31 cellular contexts compared by ENCODE assay signal in genomic region chr6:163662604-163663225, GRCh38.
"Had no signal": no experiment of that assay in that cellular context is flagged by ENCODE, and none has a peak within 500 bp of the region (broad histone marks: within the 10 kb centered on the region; RNA-seq: fewer than 3 reads in every experiment).

No MANE protein-coding gene starts in this region.

- H3K36me3 Mint-ChIP-seq: activated CD4-positive, alpha-beta memory T cell treated with anti-CD3 and anti-CD28 coated beads for 36 hours; activated naive CD4-positive, alpha-beta T cell treated with anti-CD3 and anti-CD28 coated beads, Interleukin-2, amount 50 U/mL, for 72 hours; activated naive CD8-positive, alpha-beta T cell treated with anti-CD3 and anti-CD28 coated beads for 36 hours; brain; WTC11 had no signal

- H3K9me3 Mint-ChIP-seq: activated CD4-positive, alpha-beta memory T cell treated with anti-CD3 and anti-CD28 coated beads for 36 hours; activated CD4-positive, alpha-beta T cell treated with anti-CD3 and anti-CD28 coated beads, Interleukin-2, amount 10 ng/mL, durations not matched to agents 24 days and 14 days; activated CD8-positive, alpha-beta T cell treated with anti-CD3 and anti-CD28 coated beads for 36 hours; activated naive CD4-positive, alpha-beta T cell treated with anti-CD3 and anti-CD28 coated beads for 36 hours; activated naive CD8-positive, alpha-beta T cell treated with anti-CD3 and anti-CD28 coated beads for 36 hours; activated T-cell treated with anti-CD3 and anti-CD28 coated beads, Interleukin-2, amount 50 U/mL, for 4 hours; activated T-helper 2 cell treated with anti-CD3 and anti-CD28 coated beads, Interferon-gamma antibody, Interleukin-2, Interleukin-4, amounts not matched to agents 10 μg/mL and 5 μg/mL and 100 μg/mL, durations not matched to agents 14 hours and 24 hours and 36 hours; central memory CD8-positive, alpha-beta T cell; T-helper 1 cell treated with Interleukin-12 subunit alpha and Interleukin-12 subunit beta and Interleukin-4 antibody, amounts not matched to agents 30 μg/mL and 1 μg/mL, for 36 hours; T-helper 2 cell treated with Interferon-gamma antibody and Interleukin-4, amounts not matched to agents 5 μg/mL and 100 μg/mL, for 36 hours; WTC11 had no signal

- DNase-seq: activated CD4-positive, alpha-beta memory T cell treated with anti-CD3 and anti-CD28 coated beads for 36 hours; activated CD4-positive, alpha-beta T cell treated with anti-CD3 and anti-CD28 coated beads for 4 hours; activated CD4-positive, alpha-beta T cell treated with anti-CD3 and anti-CD28 coated beads, Interleukin-2, amount 10 ng/mL, durations not matched to agents 24 days and 14 days; activated CD4-positive, alpha-beta T cell treated with anti-CD3 and anti-CD28 coated beads, Interleukin-2, amount 50 U/mL, for 1 hour; activated CD4-positive, alpha-beta T cell treated with anti-CD3 and anti-CD28 coated beads, Interleukin-2, amount 50 U/mL, for 4 hours; activated CD4-positive, CD25-positive, alpha-beta regulatory T cell; activated CD8-positive, alpha-beta memory T cell treated with anti-CD3 and anti-CD28 coated beads, Interleukin-2, amount 50 U/mL, for 4 hours; activated CD8-positive, alpha-beta T cell treated with anti-CD3 and anti-CD28 coated beads for 36 hours; activated effector memory CD4-positive, alpha-beta T cell treated with Interleukin-2 at 50 U/mL for 16 hours; activated gamma-delta T cell; activated naive CD4-positive, alpha-beta T cell treated with anti-CD3 and anti-CD28 coated beads for 36 hours; activated naive CD4-positive, alpha-beta T cell treated with anti-CD3 and anti-CD28 coated beads, Interleukin-2, amount 50 U/mL, for 16 hours; activated naive CD8-positive, alpha-beta T cell treated with anti-CD3 and anti-CD28 coated beads for 36 hours; activated T-cell treated with anti-CD3 and anti-CD28 coated beads for 4 hours; activated T-cell treated with anti-CD3 and anti-CD28 coated beads, Interleukin-2, amount 50 U/mL, for 1 hour; activated T-cell treated with anti-CD3 and anti-CD28 coated beads, Interleukin-2, amount 50 U/mL, for 4 hours; adrenal gland; amniotic stem cell; aorta; caudate nucleus; cerebellar nuclear complex; T-helper 1 cell; T-helper 2 cell; T-helper 9 cell had no signal

- H3K4me3 Mint-ChIP-seq: activated CD4-positive, alpha-beta memory T cell treated with anti-CD3 and anti-CD28 coated beads for 36 hours; activated CD4-positive, alpha-beta T cell treated with anti-CD3 and anti-CD28 coated beads, Interleukin-2, amount 10 ng/mL, durations not matched to agents 24 days and 14 days; activated CD8-positive, alpha-beta T cell treated with anti-CD3 and anti-CD28 coated beads for 36 hours; activated naive CD4-positive, alpha-beta T cell treated with anti-CD3 and anti-CD28 coated beads for 36 hours; activated naive CD8-positive, alpha-beta T cell treated with anti-CD3 and anti-CD28 coated beads for 36 hours; activated T-cell treated with anti-CD3 and anti-CD28 coated beads, Interleukin-2, amount 50 U/mL, for 4 hours; brain; central memory CD8-positive, alpha-beta T cell; T-helper 1 cell treated with Interleukin-12 subunit alpha and Interleukin-12 subunit beta and Interleukin-4 antibody, amounts not matched to agents 30 μg/mL and 1 μg/mL, for 36 hours; T-helper 2 cell treated with Interferon-gamma antibody and Interleukin-4, amounts not matched to agents 5 μg/mL and 100 μg/mL, for 36 hours; WTC11 had no signal

- H3K27ac Mint-ChIP-seq: activated CD4-positive, alpha-beta memory T cell treated with anti-CD3 and anti-CD28 coated beads for 36 hours; activated CD4-positive, alpha-beta T cell treated with anti-CD3 and anti-CD28 coated beads, Interleukin-2, amount 10 ng/mL, durations not matched to agents 24 days and 14 days; activated CD8-positive, alpha-beta T cell treated with anti-CD3 and anti-CD28 coated beads for 36 hours; activated naive CD4-positive, alpha-beta T cell treated with anti-CD3 and anti-CD28 coated beads for 36 hours; activated naive CD4-positive, alpha-beta T cell treated with anti-CD3 and anti-CD28 coated beads, Interleukin-2, amount 50 U/mL, for 72 hours; activated naive CD8-positive, alpha-beta T cell treated with anti-CD3 and anti-CD28 coated beads for 36 hours; activated T-helper 2 cell treated with anti-CD3 and anti-CD28 coated beads, Interferon-gamma antibody, Interleukin-2, Interleukin-4, amounts not matched to agents 10 μg/mL and 5 μg/mL and 100 μg/mL, durations not matched to agents 14 hours and 24 hours and 36 hours; T-helper 1 cell treated with Interleukin-12 subunit alpha and Interleukin-12 subunit beta and Interleukin-4 antibody, amounts not matched to agents 30 μg/mL and 1 μg/mL, for 36 hours; T-helper 2 cell treated with Interferon-gamma antibody and Interleukin-4, amounts not matched to agents 5 μg/mL and 100 μg/mL, for 36 hours; WTC11 had no signal
